Comparison of ENCODE assay signal across 10 cellular contexts in genomic region chr22:35622132-35622913, GRCh38. TPM values are rescaled to one million over a fixed set of nuclear protein-coding genes. Genes with fewer than 3 reads are reported as not detected.
A peak's percentile ranks its signal among the peaks of the same experiment; 100 is the strongest.
DNase-seq lines count a peak whose midpoint lies in the region; ATAC-seq and TF ChIP-seq lines count a peak whose summit lies in the region.
"Had no signal": no experiment of that assay in that cellular context is flagged by ENCODE, and none has a peak within 500 bp of the region (broad histone marks: within the 10 kb centered on the region; RNA-seq: fewer than 3 reads in every experiment).

No MANE protein-coding gene starts in this region.

- DNase-seq in NCI-H82 (lab: John Stamatoyannopoulos, UW): peak; percentile 63
- no peak for DNase-seq in NCI-H82 treated with DMSO at 0.1 percent for 48 hours (lab: John Stamatoyannopoulos, UW; ENCODE audit: unreplicated experiment)
- peak; percentile 88 to 91 for DNase-seq in SJCRH30
- DNase-seq in aorta: peak in 1 of 2 donors; percentile 70
- DNase-seq in GM03348 (ENCODE audit: low spot score): no peak

- H3K9me3 ChIP-seq in SJCRH30 (replicated peaks) (no peaks in the 10 kb centered on the region), liver (ENCODE audit: control insufficient read depth in 4 of 4, low read length in 3 of 4) (no peaks in the 10 kb centered on the region), aorta (ENCODE audit: control insufficient read depth, low read length) (no peaks in the 10 kb centered on the region)

- H3K27me3 ChIP-seq in SJCRH30 (no peaks in the 10 kb centered on the region), liver (ENCODE audit: control insufficient read depth in 4 of 4, insufficient read depth in 4 of 4, low read length in 3 of 4) (no peaks in the 10 kb centered on the region), aorta (ENCODE audit: control insufficient read depth in 1 of 2, insufficient read depth in 2 of 2, low read length in 1 of 2) (no peaks in the 10 kb centered on the region)

- H3K36me3 ChIP-seq in SJCRH30: no peaks in the 10 kb centered on the region
- no peaks in the 10 kb centered on the region for H3K36me3 ChIP-seq in liver (ENCODE audit: control insufficient read depth in 4 of 4, insufficient read depth in 3 of 4, low read depth in 1 of 4, low read length in 3 of 4)
- no peaks in the 10 kb centered on the region for H3K36me3 ChIP-seq in aorta (ENCODE audit: control insufficient read depth in 1 of 2, insufficient read depth in 2 of 2, low read length in 1 of 2)

- H3K4me3 ChIP-seq in SJCRH30 (no peak overlapping the region), liver (ENCODE audit: low read depth in 1 of 3, low read length in 3 of 3) (no peak overlapping the region), aorta (ENCODE audit: low read length in 2 of 2) (no peak overlapping the region)

- intact Hi-C loops in aorta (cut with DNase I): loop anchor here in 1 of 2 donors (5.0 kb wide), 1 partner anchor 270 kb away; no protein-coding TSS in a partner anchor

- 77% methylated on average over 10 of the region's 10 CpGs for WGBS in liver
- 49 to 51% methylated on average over 10 of the region's 10 CpGs for WGBS in aorta, 2 donors

- TF ChIP-seq CTCF in liver (IDR thresholded peaks at IDR 0.05; ENCODE audit: low read depth, low read length, missing input control): no peak

- no peak overlapping the region for H3K9ac ChIP-seq in liver (ENCODE audit: low read depth in 1 of 2, low read length in 2 of 2)

- ATAC-seq in aorta (ENCODE audit: low FRiP score) (peak; percentile 28), HG02970 (IDR thresholded peaks at IDR 0.05; ENCODE audit: low FRiP score, unreplicated experiment) (no peak), GM19395 (IDR thresholded peaks at IDR 0.05; ENCODE audit: unreplicated experiment) (no peak)

- TF ChIP-seq RAD21 in liver (IDR thresholded peaks at IDR 0.05): no peak

- H3K4me1 ChIP-seq in SJCRH30 (peaks cover 28% of the 10 kb centered on the region), liver (ENCODE audit: control insufficient read depth in 4 of 4, insufficient read depth in 4 of 4, low read length in 3 of 4) (peaks cover 2 to 17% (median 10%) of the 10 kb centered on the region in 4 donors), aorta (ENCODE audit: control insufficient read depth in 1 of 2, insufficient read depth in 2 of 2, low read length in 2 of 2) (no peaks in the 10 kb centered on the region)

- no peak overlapping the region for H3K27ac ChIP-seq in SJCRH30
- H3K27ac ChIP-seq in liver (ENCODE audit: low read depth in 1 of 2, low read length in 2 of 2): peak overlapping the region; percentile 35 to 44
- no peak overlapping the region for H3K27ac ChIP-seq in aorta (ENCODE audit: low read depth in 1 of 2, low read length in 2 of 2)

TF ChIP-seq in liver, 16 proteins besides CTCF, POLR2A, EP300 and RAD21:
- no peak for TF ChIP-seq HNF4A (conservative IDR thresholded peaks at IDR 0.05)
- TF ChIP-seq YY1 (IDR thresholded peaks at IDR 0.05): no peak
- TF ChIP-seq JUND (IDR thresholded peaks at IDR 0.05): no peak
- no peak for TF ChIP-seq MAX (IDR thresholded peaks at IDR 0.05)
- no peak for TF ChIP-seq FOXA2 (IDR thresholded peaks at IDR 0.05)
- no peak for TF ChIP-seq RXRA (IDR thresholded peaks at IDR 0.05)
- no peak for TF ChIP-seq TAF1 (conservative IDR thresholded peaks at IDR 0.05)

RNA-seq across cellular contexts. Expression of gene MB, which starts 5.2 kb away (rescaled TPM):
- total RNA-seq in SJCRH30 (2014; rRNA removed; shearing (Covaris generic)): 4.4 and 6.3 TPM in 2 replicates
- total RNA-seq in liver (under 1 TPM in 1 of 2 donors, not detected in 1; 0.25 TPM), aorta (not detected)
- polyA plus RNA-seq in liver (under 1 TPM in 1 of 2 donors, not detected in 1; 0.13 TPM), aorta (10 to 100 TPM in 1 of 2 donors, 1 to 10 TPM in 1; 2.8 to 24.7 TPM)
- total RNA-seq: activated B cell treated with CpG ODN at 0.5 μM for 24 hours; natural killer cell treated with Interleukin-12 subunit alpha and Interleukin-12 subunit beta and Interleukin-15 and Interleukin-18, amount 100 ng/mL, for 72 hours had no signal

RNA-seq across cellular contexts. Expression of gene APOL6, which starts 25.9 kb away (rescaled TPM):
- total RNA-seq in SJCRH30 (2014; rRNA removed; shearing (Covaris generic)): 5.0 and 5.6 TPM in 2 replicates
- total RNA-seq in liver: 10 to 100 TPM; 13.7 to 80.1 TPM
- polyA plus RNA-seq in liver: 10 to 100 TPM; 10.3 to 20.8 TPM
- 10 to 100 TPM; 12.4 to 19.0 TPM for total RNA-seq in aorta
- polyA plus RNA-seq in aorta: 1 to 10 TPM; 5.0 to 8.4 TPM

Comparison
In these comparisons a context has a peak if more than half of its experiments do, and no peak if none do; other contexts are left out.
1. DNase-seq: peak in NCI-H82 (single experiment) and SJCRH30 (2 of 2); none in NCI-H82 treated with DMSO at 0.1 percent for 48 hours (single experiment) and GM03348 (single experiment).
2. H3K27ac ChIP-seq: peak in liver (2 of 2); none in SJCRH30 (single experiment) and aorta (0 of 2).